Comparison of ENCODE assay signal across 14 cellular contexts in the genomic region with DNA sequence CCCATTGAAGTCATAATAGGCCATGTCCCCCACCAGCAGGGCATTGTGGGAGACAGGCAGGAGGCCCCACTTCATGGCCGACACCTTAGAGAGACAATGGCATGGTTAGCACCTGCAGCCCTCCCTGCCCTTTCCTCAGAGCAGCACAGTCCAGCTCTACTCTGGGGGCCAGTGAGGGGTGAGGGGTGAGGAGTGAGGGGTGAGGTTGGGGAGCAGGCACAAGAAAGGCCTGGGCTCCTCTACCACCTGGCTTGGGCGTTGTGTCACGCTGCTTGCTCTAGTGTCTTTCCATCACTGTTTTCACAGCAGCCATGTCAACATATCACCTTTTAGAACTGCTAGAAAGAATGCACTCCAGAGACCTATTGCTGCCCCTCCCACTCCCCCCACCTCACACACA.
"Had no signal": no experiment of that assay in that cellular context is flagged by ENCODE, and none has a peak within 500 bp of the region (broad histone marks: within the 10 kb centered on the region; RNA-seq: fewer than 3 reads in every experiment).

No MANE protein-coding gene starts in this region.

- H3K4me2 ChIP-seq: hepatocyte had no signal

- H3K9me3 ChIP-seq: tibial nerve had no signal

- H2AFZ ChIP-seq: hepatocyte had no signal

- H3K27me3 Mint-ChIP-seq: activated naive CD8-positive, alpha-beta T cell treated with anti-CD3 and anti-CD28 coated beads, Interleukin-2, amount 10 ng/mL, durations not matched to agents 7 days and 5 days; stimulated activated naive CD8-positive, alpha-beta T cell treated with anti-CD3 and anti-CD28 coated beads, Interleukin-15, Interleukin-2, amounts not matched to agents 100 ng/mL and 50 ng/mL, for 24 hours had no signal

- H3K4me3 Mint-ChIP-seq: activated naive CD8-positive, alpha-beta T cell treated with anti-CD3 and anti-CD28 coated beads, Interleukin-2, amount 10 ng/mL, durations not matched to agents 7 days and 5 days; mesothelial cell of epicardium; nephron; stimulated activated naive CD8-positive, alpha-beta T cell treated with anti-CD3 and anti-CD28 coated beads, Interleukin-15, Interleukin-2, amounts not matched to agents 100 ng/mL and 50 ng/mL, for 24 hours had no signal

- ATAC-seq: foreskin keratinocyte, left cardiac atrium had no signal

- H3K9me3 Mint-ChIP-seq: activated naive CD8-positive, alpha-beta T cell treated with anti-CD3 and anti-CD28 coated beads, Interleukin-2, amount 10 ng/mL, durations not matched to agents 7 days and 5 days; mesothelial cell of epicardium; nephron; stimulated activated naive CD8-positive, alpha-beta T cell treated with anti-CD3 and anti-CD28 coated beads, Interleukin-15, Interleukin-2, amounts not matched to agents 100 ng/mL and 50 ng/mL, for 24 hours had no signal

- H3K79me2 ChIP-seq: hepatocyte had no signal

- H3K4me1 ChIP-seq: foreskin keratinocyte, tibial nerve had no signal

- H3K4me1 Mint-ChIP-seq: activated naive CD8-positive, alpha-beta T cell treated with anti-CD3 and anti-CD28 coated beads, Interleukin-2, amount 10 ng/mL, durations not matched to agents 7 days and 5 days; mesothelial cell of epicardium had no signal

- H3K4me3 ChIP-seq: cardiac muscle cell, hepatocyte, lung, tibial nerve had no signal

- H3K27ac Mint-ChIP-seq: activated naive CD8-positive, alpha-beta T cell treated with anti-CD3 and anti-CD28 coated beads, Interleukin-2, amount 10 ng/mL, durations not matched to agents 7 days and 5 days; mesothelial cell of epicardium; nephron; stimulated activated naive CD8-positive, alpha-beta T cell treated with anti-CD3 and anti-CD28 coated beads, Interleukin-15, Interleukin-2, amounts not matched to agents 100 ng/mL and 50 ng/mL, for 24 hours had no signal

- H3K27me3 ChIP-seq: cardiac muscle cell, hepatocyte, tibial nerve had no signal

- H3K36me3 ChIP-seq: cardiac muscle cell, tibial nerve had no signal

- DNase-seq: activated CD4-positive, alpha-beta T cell treated with anti-CD3 and anti-CD28 coated beads, Interleukin-2, amount 50 U/mL, for 1 hour; activated naive CD8-positive, alpha-beta T cell treated with anti-CD3 and anti-CD28 coated beads, Interleukin-2, amount 10 ng/mL, durations not matched to agents 7 days and 5 days; amygdala; foreskin keratinocyte; left cardiac atrium; nucleus accumbens; T1000 had no signal

- H3K36me3 Mint-ChIP-seq: mesothelial cell of epicardium had no signal

- H3K27ac ChIP-seq: cardiac muscle cell, foreskin keratinocyte, hepatocyte, tibial nerve had no signal
